Comparison of ENCODE assay signal across 8 cellular contexts in the genomic region with DNA sequence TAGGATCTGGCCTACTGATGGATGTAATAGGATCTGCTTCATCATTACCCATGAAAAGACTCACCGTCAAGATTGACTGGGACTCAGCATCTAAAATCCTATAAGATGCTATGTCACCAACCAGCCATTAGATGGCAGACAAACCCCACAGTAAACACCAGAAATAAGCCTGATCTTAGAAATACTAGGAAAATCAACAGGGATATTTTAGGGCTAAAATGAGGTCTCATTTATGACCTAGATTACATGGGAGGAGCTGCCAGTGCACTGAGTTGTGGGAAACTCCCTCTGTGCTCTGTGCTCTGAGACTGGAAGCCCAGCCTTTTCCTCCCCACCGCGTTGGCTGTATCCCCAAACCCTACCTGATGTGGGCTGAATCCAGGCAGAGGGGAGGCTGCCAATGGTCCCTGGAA.
DNase-seq lines count a peak whose midpoint lies in the region; ATAC-seq and TF ChIP-seq lines count a peak whose summit lies in the region.
"Not testable (repeated sequence)": the region's sequence is repeated elsewhere in the genome, so short reads cannot be mapped to it uniquely, and the experiment has no call there.

No MANE protein-coding gene starts in this region.

- TF ChIP-seq POLR2A in body of pancreas (IDR thresholded peaks at IDR 0.05) = not testable (repeated sequence)

- H3K27ac ChIP-seq in body of pancreas; foreskin keratinocyte; lung (ENCODE audit: low read depth in 1 of 2, low read length in 1 of 2); thoracic aorta: not testable (repeated sequence)

- peak; percentile 22 for TF ChIP-seq CTCF in GM06990 (IDR thresholded peaks at IDR 0.05; ENCODE audit: insufficient read depth, low read length, poor library complexity, severe bottlenecking)
- peak in 1 of 7 experiments; percentile 25 for TF ChIP-seq CTCF in body of pancreas (IDR thresholded peaks at IDR 0.05)
- not testable (repeated sequence) for TF ChIP-seq CTCF in foreskin keratinocyte (conservative IDR thresholded peaks at IDR 0.05); lung (IDR thresholded peaks at IDR 0.05; ENCODE audit: control extremely low read depth, extremely low read depth)
- TF ChIP-seq CTCF in thoracic aorta (IDR thresholded peaks at IDR 0.05) = peak; percentile 9

- intact Hi-C loops in body of pancreas (cut with DNase I) = not testable (repeated sequence)

- WGBS in body of pancreas, 2 donors = 0 to 17% methylated on average over 1 to 3 of the region's 3 CpGs
- 41 to 48% methylated on average over 3 of the region's 3 CpGs for WGBS in lung, 2 donors

- H3K9me3 ChIP-seq in body of pancreas; lung (ENCODE audit: control insufficient read depth in 2 of 2, insufficient read depth in 1 of 2, low read length in 1 of 2); thoracic aorta: not testable (repeated sequence)

- ATAC-seq in GM19438 (IDR thresholded peaks at IDR 0.05; ENCODE audit: low read depth, unreplicated experiment) = peak; percentile 73
- ATAC-seq in HG02884 (IDR thresholded peaks at IDR 0.05; ENCODE audit: unreplicated experiment) = peak; percentile 57
- ATAC-seq in body of pancreas = peak; percentile 53
- peak; percentile 73 for ATAC-seq in foreskin keratinocyte
- peak; percentile 67 for ATAC-seq in lung (ENCODE audit: insufficient read depth, low FRiP score)
- ATAC-seq in thoracic aorta (ENCODE audit: insufficient number of reproducible peaks, low FRiP score, low read depth) = not testable (repeated sequence)

- not testable (repeated sequence) for DNase-seq in GM06990 (ENCODE audit: extremely low read depth, insufficient read length); body of pancreas; foreskin keratinocyte; lung (ENCODE audit: low spot score); thoracic aorta (ENCODE audit: low spot score)
- peak; percentile 3 for DNase-seq in NCI-H82 (lab: John Stamatoyannopoulos, UW)

- H3K36me3 ChIP-seq in GM06990 (ENCODE audit: control insufficient read depth, insufficient read depth, low read length); body of pancreas (replicated peaks in 1 of 2; ENCODE audit: insufficient read depth in 1 of 2, low read depth in 2 of 2); lung (ENCODE audit: control insufficient read depth in 2 of 2, insufficient read depth in 2 of 2, low read length in 2 of 2); thoracic aorta: not testable (repeated sequence)

- not testable (repeated sequence) for H3K4me3 ChIP-seq in GM06990 (replicated peaks; ENCODE audit: low read depth, low read length); body of pancreas; lung; thoracic aorta

- H3K4me1 ChIP-seq in body of pancreas; foreskin keratinocyte; lung (ENCODE audit: control insufficient read depth in 2 of 2, insufficient read depth in 2 of 2, low read length in 2 of 2); thoracic aorta (ENCODE audit: control insufficient read depth in 1 of 2, low read depth in 2 of 2): not testable (repeated sequence)

- H3K27me3 ChIP-seq in GM06990 (replicated peaks; ENCODE audit: control insufficient read depth, insufficient read depth, low read length); body of pancreas; foreskin keratinocyte; lung (ENCODE audit: control insufficient read depth, insufficient read depth); thoracic aorta (replicated peaks; ENCODE audit: insufficient read depth): not testable (repeated sequence)
